Comparison of ENCODE assay signal across 17 cellular contexts in the genomic region with DNA sequence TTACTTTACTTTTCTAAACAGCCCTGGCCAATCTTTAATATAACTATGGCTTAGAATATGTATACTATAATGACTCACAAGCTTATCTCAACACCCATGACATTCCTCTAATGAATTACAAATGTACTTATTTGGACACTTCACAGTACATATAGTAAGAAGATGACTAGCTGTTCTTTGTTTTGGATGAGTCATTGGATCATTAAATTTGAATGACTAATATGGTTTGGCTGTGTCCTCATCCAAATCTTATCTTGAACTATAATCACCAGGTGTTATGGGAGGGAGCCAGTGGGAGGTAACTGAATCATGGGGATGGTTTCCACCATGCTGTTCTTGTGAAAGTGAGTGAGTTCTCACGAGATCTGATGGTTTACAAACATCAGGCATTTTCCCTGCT.
DNase-seq lines count a peak whose midpoint lies in the region; ATAC-seq, FAIRE-seq and TF ChIP-seq lines count a peak whose summit lies in the region.
"Had no signal": no experiment of that assay in that cellular context is flagged by ENCODE, and none has a peak within 500 bp of the region (broad histone marks: within the 10 kb centered on the region; RNA-seq: fewer than 3 reads in every experiment).

No MANE protein-coding gene starts in this region.

- in situ Hi-C loops in Caki2 (cut with HindIII; ENCODE audit: low pct_unique_long_range_greater_than_20kb, low sequenced_read_pairs) (no loop called here), GM12878 (cut with MboI) (no loop called here)

- FAIRE-seq in GM12878 (lab: Jason Lieb, UNC), result no peak

- DNase-seq in Caki2 (ENCODE audit: low read depth), result peak; percentile 48
- DNase-seq in M059J (ENCODE audit: low read depth), result peak; percentile 79
- DNase-seq in GM12878 (ENCODE audit: low read depth, low spot score), result no peak
- DNase-seq in left colon, result no peak
- DNase-seq in nucleus accumbens (lab: John Stamatoyannopoulos, UW), result no peak
- DNase-seq: CD4-positive, CD25-positive, alpha-beta regulatory T cell; dermis blood vessel endothelial cell; NCI-H2227 treated with DMSO at 0.1 percent for 48 hours; ovary; stimulated activated CD4-positive, alpha-beta T cell treated with anti-CD3 and anti-CD28 coated beads, Interleukin-2, amount 100 ng/mL, for 24 hours; stimulated activated naive CD4-positive, alpha-beta T cell treated with Interleukin-2 at 50 U/mL for 16 hours; T-helper 9 cell had no signal

- no peak overlapping the region for H3K9ac ChIP-seq in GM12878 (ENCODE audit: control insufficient read depth, insufficient read depth, low read length)

- no peak overlapping the region for H3K27ac Mint-ChIP-seq in stimulated activated memory B cell treated with anti-CD40 and anti-IgM and Interleukin-4, amounts not matched to agents 10 μg/mL and 1 μg/mL and 100 μg/mL, for 72 hours
- H3K27ac Mint-ChIP-seq: activated naive CD8-positive, alpha-beta T cell; CD4-positive, CD25-positive, alpha-beta regulatory T cell had no signal

- no peaks in the 10 kb centered on the region; the same call in 2 of the 3 replicates for H3K9me3 ChIP-seq in GM12878 (replicated peaks; ENCODE audit: control insufficient read depth, insufficient read depth, low read length)
- H3K9me3 ChIP-seq: ovary had no signal

- no peaks in the 10 kb centered on the region for H3K27me3 Mint-ChIP-seq in stimulated activated memory B cell treated with anti-CD40 and anti-IgM and Interleukin-4, amounts not matched to agents 10 μg/mL and 1 μg/mL and 100 μg/mL, for 72 hours
- H3K27me3 Mint-ChIP-seq: activated naive CD8-positive, alpha-beta T cell; CD4-positive, CD25-positive, alpha-beta regulatory T cell had no signal

- no peak for TF ChIP-seq EP300 in GM12878 (IDR thresholded peaks at IDR 0.05; ENCODE audit: borderline replicate concordance in 1 of 2, control insufficient read depth in 1 of 2, low read depth in 2 of 2, low read length in 2 of 2)

- no peak overlapping the region for H3K4me3 Mint-ChIP-seq in stimulated activated memory B cell treated with anti-CD40 and anti-IgM and Interleukin-4, amounts not matched to agents 10 μg/mL and 1 μg/mL and 100 μg/mL, for 72 hours
- H3K4me3 Mint-ChIP-seq: activated naive CD8-positive, alpha-beta T cell; CD4-positive, CD25-positive, alpha-beta regulatory T cell had no signal

- no peak for TF ChIP-seq CTCF in GM12878 (IDR thresholded peaks at IDR 0.05 in 2 of 3, conservative IDR thresholded peaks at IDR 0.05 in 1 of 3; ENCODE audit: control insufficient read depth in 2 of 3, extremely low read depth in 1 of 3, insufficient read depth in 1 of 3, low read depth in 3 of 3, low read length in 3 of 3)

- POLR2A ChIA-PET in GM12878 (lab: Charles Lee), result no interaction called here

- CTCF ChIA-PET in GM12878 (lab: Yijun Ruan, JAX), result no interaction called here

- TF ChIP-seq RAD21 in GM12878 (IDR thresholded peaks at IDR 0.05; ENCODE audit: insufficient read depth, low read depth, low read length), result no peak

- no peaks in the 10 kb centered on the region for H3K36me3 ChIP-seq in GM12878 (ENCODE audit: control insufficient read depth in 2 of 2, insufficient read depth in 2 of 2, low read length in 1 of 2)
- H3K36me3 ChIP-seq: ovary had no signal

- H3K4me1 Mint-ChIP-seq in stimulated activated memory B cell treated with anti-CD40 and anti-IgM and Interleukin-4, amounts not matched to agents 10 μg/mL and 1 μg/mL and 100 μg/mL, for 72 hours, result no peaks in the 10 kb centered on the region
- H3K4me1 Mint-ChIP-seq: CD4-positive, CD25-positive, alpha-beta regulatory T cell had no signal

- WGBS in GM12878 (ENCODE audit: insufficient coverage, insufficient replicate concordance, low lambda C conversion rate, missing lambda C conversion rate), result 5% methylated on average over 1 of the region's 1 CpG

- intact Hi-C loops in GM12878 (cut with micrococcal nuclease; ENCODE audit: unreplicated experiment), result no loop called here
- intact Hi-C loops in left colon (cut with DNase I, micrococcal nuclease), result no loop called here

- no peaks in the 10 kb centered on the region for H4K20me1 ChIP-seq in GM12878 (ENCODE audit: control insufficient read depth, insufficient read depth)

- SMC1A ChIA-PET in GM12878 (lab: Charles Lee; ENCODE audit: uncharacterized antibody, unreplicated experiment), result interaction anchor here (1.0 kb wide), 1 partner anchor 157 kb away, joined by 3 read pairs; no protein-coding TSS in a partner anchor

- H3K4me1 ChIP-seq in GM12878 (ENCODE audit: control insufficient read depth, insufficient read depth, low read length), result no peaks in the 10 kb centered on the region

- no peaks in the 10 kb centered on the region for H3K79me2 ChIP-seq in GM12878 (ENCODE audit: control insufficient read depth, insufficient read depth, low read length)

- no TSS peak for BruUV-seq in GM12878 (replicated peaks; lab: Mats Ljungman, UMichigan)

- no peak overlapping the region for H3K4me2 ChIP-seq in GM12878 (ENCODE audit: control insufficient read depth, insufficient read depth)
- H3K4me2 ChIP-seq: PC-9 had no signal

- no peaks in the 10 kb centered on the region for H3K36me3 Mint-ChIP-seq in stimulated activated memory B cell treated with anti-CD40 and anti-IgM and Interleukin-4, amounts not matched to agents 10 μg/mL and 1 μg/mL and 100 μg/mL, for 72 hours
- H3K36me3 Mint-ChIP-seq: activated naive CD8-positive, alpha-beta T cell; CD4-positive, CD25-positive, alpha-beta regulatory T cell had no signal

- H3K9me3 Mint-ChIP-seq in stimulated activated memory B cell treated with anti-CD40 and anti-IgM and Interleukin-4, amounts not matched to agents 10 μg/mL and 1 μg/mL and 100 μg/mL, for 72 hours, result peaks cover 3% of the 10 kb centered on the region

- H2AFZ ChIP-seq in GM12878 (ENCODE audit: control insufficient read depth, low read depth, low read length), result no peak overlapping the region
- H2AFZ ChIP-seq: PC-9 had no signal

- ATAC-seq in GM12878 (no peak; the same call in 1 of the 3 replicates), left colon (peak; percentile 31), HG02588 (IDR thresholded peaks at IDR 0.05; ENCODE audit: unreplicated experiment) (no peak), HG02852 (IDR thresholded peaks at IDR 0.05; ENCODE audit: unreplicated experiment) (no peak)
- ATAC-seq in stimulated activated memory B cell treated with anti-CD40 and anti-IgM and Interleukin-4, amounts not matched to agents 10 μg/mL and 1 μg/mL and 100 μg/mL, for 72 hours, result no peak

- no peak overlapping the region for H3K4me3 ChIP-seq in GM12878
- H3K4me3 ChIP-seq: ovary, PC-9 had no signal

- RAD21 ChIA-PET in GM12878 (lab: Charles Lee; ENCODE audit: unreplicated experiment), result interaction anchor here (0.6 kb wide), 1 partner anchor 157 kb away, joined by 3 read pairs; no protein-coding TSS in a partner anchor

- no peaks in the 10 kb centered on the region for H3K27me3 ChIP-seq in GM12878 (replicated peaks in 1 of 2; ENCODE audit: control insufficient read depth in 2 of 2, insufficient read depth in 2 of 2, low read length in 1 of 2)
- H3K27me3 ChIP-seq: ovary had no signal

- TF ChIP-seq POLR2A in GM12878 (IDR thresholded peaks at IDR 0.05; ENCODE audit: low read depth, low read length), result no peak

- no peak overlapping the region for H3K27ac ChIP-seq in GM12878 (ENCODE audit: control insufficient read depth, insufficient read depth)
- H3K27ac ChIP-seq: ovary, PC-9 had no signal

TF ChIP-seq in GM12878, 131 proteins besides CTCF, POLR2A, EP300 and RAD21:
- TF ChIP-seq JUND (IDR thresholded peaks at IDR 0.05; ENCODE audit: low read depth, low read length) (no peak), JUNB (IDR thresholded peaks at IDR 0.05) (peak; percentile 56)

Comparison
In these comparisons a context has a peak if more than half of its experiments do, and no peak if none do; other contexts are left out.
1. DNase-seq: peak in Caki2 (single experiment) and M059J (single experiment); none in GM12878 (single experiment), left colon (0 of 2) and nucleus accumbens (0 of 56).